ENCODE assay signal across 8 cellular contexts in genomic region chr5:173055042-173055721, GRCh38. TPM values are rescaled to one million over a fixed set of nuclear protein-coding genes. Genes with fewer than 3 reads are reported as not detected.
DNase-seq lines count a peak whose midpoint lies in the region; ATAC-seq and TF ChIP-seq lines count a peak whose summit lies in the region.

No MANE protein-coding gene starts in this region.

- no peaks in the 10 kb centered on the region for H3K9me3 Mint-ChIP-seq in activated naive CD4-positive, alpha-beta T cell treated with anti-CD3 and anti-CD28 coated beads, Interleukin-2, amount 50 U/mL, for 24 hours

- H3K4me3 Mint-ChIP-seq in activated naive CD4-positive, alpha-beta T cell treated with anti-CD3 and anti-CD28 coated beads, Interleukin-2, amount 50 U/mL, for 24 hours: peak overlapping the region; percentile 98

- H3K27ac Mint-ChIP-seq in activated naive CD4-positive, alpha-beta T cell treated with anti-CD3 and anti-CD28 coated beads, Interleukin-2, amount 50 U/mL, for 24 hours: peak overlapping the region; percentile 99

- peak overlapping the region; percentile 78 for H3K4me3 ChIP-seq in astrocyte of the spinal cord (ENCODE audit: low read depth, low read length)
- peak overlapping the region; percentile 98 for H3K4me3 ChIP-seq in mesodermal cell (ENCODE audit: extremely low read depth, insufficient read depth, low read length, poor library complexity, severe bottlenecking)
- H3K4me3 ChIP-seq in urinary bladder (ENCODE audit: low read depth, low read length): peak overlapping the region; percentile 34

- 15 to 34% methylated on average over 5 to 8 of the region's 10 CpGs for WGBS in mesodermal cell (ENCODE audit: insufficient coverage in 2 of 2), 2 experiments
- WGBS in urinary bladder: 29% methylated on average over 10 of the region's 10 CpGs

- no peaks in the 10 kb centered on the region for H3K36me3 Mint-ChIP-seq in activated naive CD4-positive, alpha-beta T cell treated with anti-CD3 and anti-CD28 coated beads, Interleukin-2, amount 50 U/mL, for 24 hours

- no peak for TF ChIP-seq CTCF in astrocyte of the spinal cord (IDR thresholded peaks at IDR 0.05; ENCODE audit: low read depth, low read length)
- no peak for TF ChIP-seq CTCF in foreskin keratinocyte (conservative IDR thresholded peaks at IDR 0.05)

- H3K4me1 Mint-ChIP-seq in activated naive CD4-positive, alpha-beta T cell treated with anti-CD3 and anti-CD28 coated beads, Interleukin-2, amount 50 U/mL, for 24 hours: peaks cover 48% of the 10 kb centered on the region

- H3K4me1 ChIP-seq in mesodermal cell (ENCODE audit: control insufficient read depth, insufficient read depth, low read length, poor library complexity, severe bottlenecking): peaks cover 13% of the 10 kb centered on the region
- H3K4me1 ChIP-seq in urinary bladder (ENCODE audit: insufficient read depth): no peaks in the 10 kb centered on the region
- H3K4me1 ChIP-seq in foreskin keratinocyte: peaks cover 18% of the 10 kb centered on the region

- peaks cover under 1% of the 10 kb centered on the region for H3K36me3 ChIP-seq in mesodermal cell (ENCODE audit: control insufficient read depth, insufficient read depth, low read length)
- H3K36me3 ChIP-seq in urinary bladder (ENCODE audit: insufficient read depth): no peaks in the 10 kb centered on the region

- in situ Hi-C loops in astrocyte of the spinal cord (cut with HindIII; ENCODE audit: low sequenced_read_pairs): no loop called here

- no peak overlapping the region for H3K27ac ChIP-seq in mesodermal cell (ENCODE audit: low read depth, low read length, severe bottlenecking)
- no peak overlapping the region for H3K27ac ChIP-seq in urinary bladder (ENCODE audit: low read depth)
- no peak overlapping the region for H3K27ac ChIP-seq in foreskin keratinocyte

- H3K27me3 ChIP-seq in foreskin keratinocyte: no peaks in the 10 kb centered on the region

- no peak for DNase-seq in activated naive CD4-positive, alpha-beta T cell (lab: John Stamatoyannopoulos, UW)
- no peak for DNase-seq in astrocyte of the spinal cord (ENCODE audit: low read depth, low spot score)
- DNase-seq in foreskin keratinocyte: no peak

- H3K27me3 Mint-ChIP-seq in activated naive CD4-positive, alpha-beta T cell treated with anti-CD3 and anti-CD28 coated beads, Interleukin-2, amount 50 U/mL, for 24 hours: no peaks in the 10 kb centered on the region

- no peak for ATAC-seq in GM21717 (IDR thresholded peaks at IDR 0.05; ENCODE audit: unreplicated experiment)
- ATAC-seq in foreskin keratinocyte: no peak
- no peak for ATAC-seq in GM18873 (IDR thresholded peaks at IDR 0.05; ENCODE audit: low FRiP score, unreplicated experiment)

- H3K9me3 ChIP-seq in mesodermal cell (ENCODE audit: control insufficient read depth, low read length): no peaks in the 10 kb centered on the region

RNA-seq across cellular contexts. Expression of gene CREBRF, which starts 1.0 kb away (rescaled TPM):
- 12.1 TPM for polyA plus RNA-seq in mesodermal cell (2013, experiment 1 of 2)
- 10.8 TPM for polyA plus RNA-seq in mesodermal cell (2013, experiment 2 of 2)
- 56.4 TPM for total RNA-seq in urinary bladder
- polyA plus RNA-seq in urinary bladder: 12.6 TPM
- 2.8 and 2.9 TPM in 2 replicates for total RNA-seq in foreskin keratinocyte
- 0.25 and 0.31 TPM in 2 replicates for polyA plus RNA-seq in foreskin keratinocyte

Comparison
In these comparisons a context has a peak if more than half of its experiments do, and no peak if none do; other contexts are left out.
1. H3K4me3 ChIP-seq: peak in every context shown above with its lines; median percentile 98 in mesodermal cell; 78 in astrocyte of the spinal cord; 34 in urinary bladder.
2. RNA of gene CREBRF, which starts 1.0 kb away (total RNA-seq): 56.4 TPM in urinary bladder (single experiment); 2.8 to 2.9 TPM in foreskin keratinocyte; every median in the first group is over 10 times any median in the second.